1 cellular context compared by ENCODE assay signal in the genomic region with DNA sequence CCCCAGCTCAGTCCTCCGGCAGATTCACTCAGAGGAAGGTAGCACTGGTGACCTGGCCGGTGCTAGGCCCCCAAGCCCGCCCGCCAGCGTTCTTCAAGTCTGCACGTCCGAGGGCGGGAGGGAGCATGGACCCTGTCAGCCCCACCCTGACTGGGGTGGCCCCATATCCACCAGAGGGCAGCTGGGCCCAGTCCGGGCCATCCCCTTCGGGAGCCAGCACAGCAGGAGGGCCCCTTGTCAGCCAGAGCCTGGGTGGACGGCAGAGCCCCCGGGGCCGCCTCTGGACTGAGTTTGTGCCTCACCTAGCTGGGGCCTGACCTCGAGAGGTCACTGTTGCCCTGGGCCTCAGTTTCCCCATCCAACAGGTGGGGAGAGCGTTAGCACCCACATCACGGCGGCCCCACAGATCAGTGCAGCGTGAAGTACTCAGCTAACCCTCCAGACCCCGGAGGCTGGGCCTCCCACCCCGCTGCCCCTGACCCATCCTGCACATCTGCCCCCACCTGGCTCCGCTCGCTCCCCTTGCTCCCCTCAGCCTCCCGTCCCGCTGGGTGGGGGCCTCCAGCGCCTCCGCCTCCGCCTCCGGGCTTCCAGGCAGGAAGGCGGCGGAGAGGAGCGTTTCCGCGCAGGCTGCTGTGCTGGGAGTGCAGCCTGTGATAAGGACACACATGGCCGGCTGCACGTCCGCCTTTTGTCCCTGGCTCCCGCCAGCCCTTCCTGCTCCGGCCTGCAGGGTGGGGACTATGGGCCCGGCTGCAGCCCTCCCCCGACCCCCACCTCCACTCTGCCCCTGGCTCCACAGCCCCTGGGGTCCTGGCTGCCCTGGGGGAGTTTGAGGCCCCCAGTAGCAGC.
TF ChIP-seq lines count a peak whose summit lies in the region.

No MANE protein-coding gene starts in this region.

TF ChIP-seq in K562, 482 proteins besides CTCF, POLR2A, EP300 and RAD21 (continues in another document):
- TF ChIP-seq MCM3 (IDR thresholded peaks at IDR 0.05) (no peak), POU5F1 (IDR thresholded peaks at IDR 0.05; ENCODE audit: borderline replicate concordance, low read depth, low read length, partially characterized antibody) (no peak), CCNT2 (IDR thresholded peaks at IDR 0.05; ENCODE audit: borderline replicate concordance, extremely low read depth, insufficient read length, low read depth, low read length) (peak; percentile 32), PCBP1 (IDR thresholded peaks at IDR 0.05; ENCODE audit: low read depth, low read length, poor library complexity, severe bottlenecking) (peak; percentile 83), ZBTB1 (CRISPR knock-in tag; IDR thresholded peaks at IDR 0.05; ENCODE audit: borderline replicate concordance, low read depth) (no peak; the same call in 1 of the 2 replicates), CBFB (CRISPR knock-in tag; IDR thresholded peaks at IDR 0.05) (no peak), CREB1 (IDR thresholded peaks at IDR 0.05) (no peak), CREB1 (CRISPR knock-in tag; IDR thresholded peaks at IDR 0.05) (peak; percentile 28; the same call in 1 of the 2 replicates), CTBP1 (IDR thresholded peaks at IDR 0.05; ENCODE audit: borderline replicate concordance) (0 out of 2 replicates have a peak, but pooled peaks have one; percentile 21), ZNF431 (CRISPR knock-in tag; IDR thresholded peaks at IDR 0.05) (0 out of 2 replicates have a peak, but pooled peaks have one; percentile 8), RBBP5 (IDR thresholded peaks at IDR 0.05; ENCODE audit: borderline replicate concordance, insufficient read depth, low read length, poor library complexity, severe bottlenecking) (peak; percentile 40), NR4A1 (CRISPR knock-in tag; IDR thresholded peaks at IDR 0.05) (peak; percentile 88; the same call in 1 of the 2 replicates), NR4A1 (tag; IDR thresholded peaks at IDR 0.05) (no peak), MYNN (IDR thresholded peaks at IDR 0.05) (0 out of 2 replicates have a peak, but pooled peaks have one; percentile 31), MYNN (CRISPR knock-in tag; IDR thresholded peaks at IDR 0.05) (no peak), MCM5 (IDR thresholded peaks at IDR 0.05; ENCODE audit: low read depth) (no peak), NR2C2 (CRISPR knock-in tag; IDR thresholded peaks at IDR 0.05) (no peak), NR2C2 (tag; IDR thresholded peaks at IDR 0.05) (no peak), ZKSCAN3 (CRISPR knock-in tag; IDR thresholded peaks at IDR 0.05) (no peak), MYBL2 (IDR thresholded peaks at IDR 0.05; ENCODE audit: low read depth) (no peak), MYBL2 (CRISPR knock-in tag; IDR thresholded peaks at IDR 0.05; ENCODE audit: borderline replicate concordance) (no peak), CHD1 (IDR thresholded peaks at IDR 0.05; ENCODE audit: low read length) (peak; percentile 58), RCOR1 (IDR thresholded peaks at IDR 0.05; ENCODE audit: borderline replicate concordance in 1 of 2, low read depth in 2 of 2, low read length in 2 of 2) (peak in 1 of 2 experiments; percentile 44; a peak in 1 of 4 replicates), ZNF212 (CRISPR knock-in tag; IDR thresholded peaks at IDR 0.05) (no peak), COPS2 (conservative IDR thresholded peaks at IDR 0.05) (no peak), HCFC1 (IDR thresholded peaks at IDR 0.05; ENCODE audit: low read depth, low read length) (no peak), ZBTB7A (IDR thresholded peaks at IDR 0.05; ENCODE audit: borderline replicate concordance, control insufficient read depth, low read depth, low read length) (peak; percentile 89), KDM4B (IDR thresholded peaks at IDR 0.05; ENCODE audit: borderline replicate concordance in 2 of 2, low read depth in 1 of 2) (peak in 1 of 2 experiments; percentile 61; a peak in 1 of 4 replicates), ETV1 (tag; conservative IDR thresholded peaks at IDR 0.05; ENCODE audit: low read depth) (peak; percentile 86), TBP (optimal IDR thresholded peaks at IDR 0.05; ENCODE audit: low read depth, low read length) (peak; percentile 78), ZNF274 (IDR thresholded peaks at IDR 0.05; ENCODE audit: borderline replicate concordance, low read depth, low read length) (no peak), CGGBP1 (CRISPR knock-in tag; IDR thresholded peaks at IDR 0.05) (no peak), SIRT6 (IDR thresholded peaks at IDR 0.05; ENCODE audit: low read depth, low read length) (no peak), POLR2AphosphoS5 (IDR thresholded peaks at IDR 0.05; ENCODE audit: control insufficient read depth, insufficient read depth, low read depth, low read length) (peak; percentile 24; the same call in 1 of the 2 replicates), ETV5 (CRISPR knock-in tag; IDR thresholded peaks at IDR 0.05; ENCODE audit: low read depth) (peak; percentile 80), MECOM (CRISPR knock-in tag; IDR thresholded peaks at IDR 0.05) (no peak), HNRNPL (IDR thresholded peaks at IDR 0.05; ENCODE audit: low read depth, low read length) (no peak), ZNF57 (CRISPR knock-in tag; IDR thresholded peaks at IDR 0.05) (0 out of 2 replicates have a peak, but pooled peaks have one; percentile 9), CEBPB (tag; IDR thresholded peaks at IDR 0.05) (no peak), ID3 (CRISPR knock-in tag; IDR thresholded peaks at IDR 0.05) (no peak), ID3 (tag; IDR thresholded peaks at IDR 0.05) (no peak; the same call in none of the 2 replicates), SMARCA4 (IDR thresholded peaks at IDR 0.05) (peak; percentile 39; the same call in 1 of the 2 replicates), FOXK2 (conservative IDR thresholded peaks at IDR 0.05 in 1 of 2, IDR thresholded peaks at IDR 0.05 in 1 of 2; ENCODE audit: low read depth in 2 of 2) (no peak), GATAD2A (IDR thresholded peaks at IDR 0.05) (peak; percentile 43; the same call in 1 of the 2 replicates), ZNF282 (CRISPR knock-in tag; IDR thresholded peaks at IDR 0.05) (no peak), FOXM1 (IDR thresholded peaks at IDR 0.05; ENCODE audit: low read depth) (no peak), FOXM1 (CRISPR knock-in tag; IDR thresholded peaks at IDR 0.05; ENCODE audit: low read depth) (no peak), L3MBTL2 (IDR thresholded peaks at IDR 0.05) (peak; percentile 44; the same call in 1 of the 2 replicates), PHF20 (IDR thresholded peaks at IDR 0.05; ENCODE audit: partially characterized antibody) (peak; percentile 54), ZNF644 (tag; IDR thresholded peaks at IDR 0.05; ENCODE audit: low read depth) (no peak), DACH1 (IDR thresholded peaks at IDR 0.05; ENCODE audit: partially characterized antibody) (peak; percentile 5), GATAD2B (IDR thresholded peaks at IDR 0.05; ENCODE audit: borderline replicate concordance) (peak; percentile 35; the same call in 1 of the 2 replicates), U2AF1 (optimal IDR thresholded peaks at IDR 0.05; ENCODE audit: low read depth, low read length) (no peak), IRF9 (tag; IDR thresholded peaks at IDR 0.05) (no peak), CREB3L1 (IDR thresholded peaks at IDR 0.05; ENCODE audit: borderline replicate concordance, low read depth) (peak; percentile 32; the same call in 1 of the 2 replicates), MCM2 (IDR thresholded peaks at IDR 0.05; ENCODE audit: low read depth) (no peak), FOXP1 (CRISPR knock-in tag; IDR thresholded peaks at IDR 0.05) (no peak; the same call in 1 of the 2 replicates), SMAD3 (CRISPR knock-in tag; conservative IDR thresholded peaks at IDR 0.05) (no peak), ZNF695 (CRISPR knock-in tag; IDR thresholded peaks at IDR 0.05) (no peak), MBD2 (IDR thresholded peaks at IDR 0.05; ENCODE audit: borderline replicate concordance, low read depth) (no peak), KLF10 (CRISPR knock-in tag; IDR thresholded peaks at IDR 0.05) (no peak), TAF7 (tag; IDR thresholded peaks at IDR 0.05) (0 out of 2 replicates have a peak, but pooled peaks have one; percentile 6)
- TF ChIP-seq, protein P1, sequence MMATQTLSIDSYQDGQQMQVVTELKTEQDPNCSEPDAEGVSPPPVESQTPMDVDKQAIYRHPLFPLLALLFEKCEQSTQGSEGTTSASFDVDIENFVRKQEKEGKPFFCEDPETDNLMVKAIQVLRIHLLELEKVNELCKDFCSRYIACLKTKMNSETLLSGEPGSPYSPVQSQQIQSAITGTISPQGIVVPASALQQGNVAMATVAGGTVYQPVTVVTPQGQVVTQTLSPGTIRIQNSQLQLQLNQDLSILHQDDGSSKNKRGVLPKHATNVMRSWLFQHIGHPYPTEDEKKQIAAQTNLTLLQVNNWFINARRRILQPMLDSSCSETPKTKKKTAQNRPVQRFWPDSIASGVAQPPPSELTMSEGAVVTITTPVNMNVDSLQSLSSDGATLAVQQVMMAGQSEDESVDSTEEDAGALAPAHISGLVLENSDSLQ (IDR thresholded peaks at IDR 0.05): no peak; the same call in 1 of the 2 replicates
- TF ChIP-seq, protein P2, sequence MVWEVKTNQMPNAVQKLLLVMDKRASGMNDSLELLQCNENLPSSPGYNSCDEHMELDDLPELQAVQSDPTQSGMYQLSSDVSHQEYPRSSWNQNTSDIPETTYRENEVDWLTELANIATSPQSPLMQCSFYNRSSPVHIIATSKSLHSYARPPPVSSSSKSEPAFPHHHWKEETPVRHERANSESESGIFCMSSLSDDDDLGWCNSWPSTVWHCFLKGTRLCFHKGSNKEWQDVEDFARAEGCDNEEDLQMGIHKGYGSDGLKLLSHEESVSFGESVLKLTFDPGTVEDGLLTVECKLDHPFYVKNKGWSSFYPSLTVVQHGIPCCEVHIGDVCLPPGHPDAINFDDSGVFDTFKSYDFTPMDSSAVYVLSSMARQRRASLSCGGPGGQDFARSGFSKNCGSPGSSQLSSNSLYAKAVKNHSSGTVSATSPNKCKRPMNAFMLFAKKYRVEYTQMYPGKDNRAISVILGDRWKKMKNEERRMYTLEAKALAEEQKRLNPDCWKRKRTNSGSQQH (CRISPR knock-in tag; IDR thresholded peaks at IDR 0.05): no peak
- TF ChIP-seq, protein P3, sequence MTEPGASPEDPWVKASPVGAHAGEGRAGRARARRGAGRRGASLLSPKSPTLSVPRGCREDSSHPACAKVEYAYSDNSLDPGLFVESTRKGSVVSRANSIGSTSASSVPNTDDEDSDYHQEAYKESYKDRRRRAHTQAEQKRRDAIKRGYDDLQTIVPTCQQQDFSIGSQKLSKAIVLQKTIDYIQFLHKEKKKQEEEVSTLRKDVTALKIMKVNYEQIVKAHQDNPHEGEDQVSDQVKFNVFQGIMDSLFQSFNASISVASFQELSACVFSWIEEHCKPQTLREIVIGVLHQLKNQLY (CRISPR knock-in tag; conservative IDR thresholded peaks at IDR 0.05): no peak
- TF ChIP-seq, protein P4, sequence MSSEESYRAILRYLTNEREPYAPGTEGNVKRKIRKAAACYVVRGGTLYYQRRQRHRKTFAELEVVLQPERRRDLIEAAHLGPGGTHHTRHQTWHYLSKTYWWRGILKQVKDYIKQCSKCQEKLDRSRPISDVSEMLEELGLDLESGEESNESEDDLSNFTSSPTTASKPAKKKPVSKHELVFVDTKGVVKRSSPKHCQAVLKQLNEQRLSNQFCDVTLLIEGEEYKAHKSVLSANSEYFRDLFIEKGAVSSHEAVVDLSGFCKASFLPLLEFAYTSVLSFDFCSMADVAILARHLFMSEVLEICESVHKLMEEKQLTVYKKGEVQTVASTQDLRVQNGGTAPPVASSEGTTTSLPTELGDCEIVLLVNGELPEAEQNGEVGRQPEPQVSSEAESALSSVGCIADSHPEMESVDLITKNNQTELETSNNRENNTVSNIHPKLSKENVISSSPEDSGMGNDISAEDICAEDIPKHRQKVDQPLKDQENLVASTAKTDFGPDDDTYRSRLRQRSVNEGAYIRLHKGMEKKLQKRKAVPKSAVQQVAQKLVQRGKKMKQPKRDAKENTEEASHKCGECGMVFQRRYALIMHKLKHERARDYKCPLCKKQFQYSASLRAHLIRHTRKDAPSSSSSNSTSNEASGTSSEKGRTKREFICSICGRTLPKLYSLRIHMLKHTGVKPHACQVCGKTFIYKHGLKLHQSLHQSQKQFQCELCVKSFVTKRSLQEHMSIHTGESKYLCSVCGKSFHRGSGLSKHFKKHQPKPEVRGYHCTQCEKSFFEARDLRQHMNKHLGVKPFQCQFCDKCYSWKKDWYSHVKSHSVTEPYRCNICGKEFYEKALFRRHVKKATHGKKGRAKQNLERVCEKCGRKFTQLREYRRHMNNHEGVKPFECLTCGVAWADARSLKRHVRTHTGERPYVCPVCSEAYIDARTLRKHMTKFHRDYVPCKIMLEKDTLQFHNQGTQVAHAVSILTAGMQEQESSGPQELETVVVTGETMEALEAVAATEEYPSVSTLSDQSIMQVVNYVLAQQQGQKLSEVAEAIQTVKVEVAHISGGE (CRISPR knock-in tag; IDR thresholded peaks at IDR 0.05): peak in 1 of 3 experiments; percentile 33; a peak in 1 of 6 replicates
- TF ChIP-seq, protein P5, sequence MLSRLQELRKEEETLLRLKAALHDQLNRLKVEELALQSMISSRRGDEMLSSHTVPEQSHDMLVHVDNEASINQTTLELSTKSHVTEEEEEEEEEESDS (CRISPR knock-in tag; IDR thresholded peaks at IDR 0.05): no peak
